Comparison of ENCODE assay signal across 8 cellular contexts in genomic region chr2:231785822-231786176, GRCh38. TPM values are rescaled to one million over a fixed set of nuclear protein-coding genes. Genes with fewer than 3 reads are reported as not detected.
A peak's percentile ranks its signal among the peaks of the same experiment; 100 is the strongest.
DNase-seq lines count a peak whose midpoint lies in the region; ATAC-seq and TF ChIP-seq lines count a peak whose summit lies in the region.

No MANE protein-coding gene starts in this region.

- TSS peak; percentile 43 for BruUV-seq in MCF 10A (replicated peaks; lab: Mats Ljungman, UMichigan)

- peak; percentile 5 for ATAC-seq in HG02852 (IDR thresholded peaks at IDR 0.05; ENCODE audit: unreplicated experiment)

- POLR2A ChIA-PET in MCF 10A (lab: Yijun Ruan, JAX), result interaction anchor here (0.6 to 1.6 kb wide), 12 partner anchors 9 to 1247 kb away, joined by 3 to 5 read pairs (median 3); partner anchors contain the start of genes DIS3L2, EIF4E2 and PTMA

- H3K4me3 ChIP-seq in BE2C (ENCODE audit: low read depth, low read length) (peak overlapping the region; percentile 93), mucosa of stomach (ENCODE audit: low read length) (peak overlapping the region; percentile 75)

- H3K9ac ChIP-seq in mucosa of stomach (ENCODE audit: low read length), result peak overlapping the region; percentile 74

- intact Hi-C loops in MCF 10A (cut with micrococcal nuclease), result loop anchor here (2.0 kb wide), 1 partner anchor 109 kb away; no protein-coding TSS in a partner anchor

- H3K27me3 Mint-ChIP-seq in MCF 10A (ENCODE audit: insufficient read depth, unreplicated experiment), result no peaks in the 10 kb centered on the region

- DNase-seq in BE2C (no peak), MCF 10A (ENCODE audit: unreplicated experiment) (no peak), retina (no peak), putamen (ENCODE audit: low spot score) (no peak), SIG-M5 (lab: John Stamatoyannopoulos, UW) (no peak)
- no peak for DNase-seq in activated effector memory CD4-positive, alpha-beta T cell treated with anti-CD3 and anti-CD28 coated beads, Interleukin-2, amount 50 U/mL, for 16 hours

- peak overlapping the region; percentile 85 for H3K4me3 Mint-ChIP-seq in MCF 10A (ENCODE audit: unreplicated experiment)

- no peaks in the 10 kb centered on the region for H3K27me3 ChIP-seq in BE2C
- no peaks in the 10 kb centered on the region for H3K27me3 ChIP-seq in mucosa of stomach (ENCODE audit: control insufficient read depth, insufficient read depth, low read length)

- H3K4me1 Mint-ChIP-seq in MCF 10A (ENCODE audit: insufficient read depth, unreplicated experiment), result peaks cover 39% of the 10 kb centered on the region

- H3K9me3 ChIP-seq in BE2C (no peaks in the 10 kb centered on the region), mucosa of stomach (ENCODE audit: control insufficient read depth, low read length) (no peaks in the 10 kb centered on the region)

- TF ChIP-seq CTCF in BE2C (IDR thresholded peaks at IDR 0.05; ENCODE audit: low read depth, low read length) (no peak), MCF 10A (IDR thresholded peaks at IDR 0.05; ENCODE audit: unreplicated experiment) (no peak)

- H3K27ac Mint-ChIP-seq in MCF 10A (ENCODE audit: low read depth, unreplicated experiment), result peak overlapping the region; percentile 63

- CTCF ChIA-PET in MCF 10A (lab: Yijun Ruan, JAX), result interaction anchor here (0.6 to 2.2 kb wide), 4 partner anchors 9 to 172 kb away, joined by 3 to 14 read pairs (median 6); no protein-coding TSS in a partner anchor

- peaks cover 37% of the 10 kb centered on the region for H3K36me3 Mint-ChIP-seq in MCF 10A (ENCODE audit: insufficient read depth, unreplicated experiment)

- no peaks in the 10 kb centered on the region for H3K9me3 Mint-ChIP-seq in MCF 10A (ENCODE audit: unreplicated experiment)

- peaks cover 20% of the 10 kb centered on the region for H3K36me3 ChIP-seq in BE2C
- no peaks in the 10 kb centered on the region for H3K36me3 ChIP-seq in mucosa of stomach (ENCODE audit: control insufficient read depth, insufficient read depth, low read length)

- H3K4me1 ChIP-seq in BE2C (peaks cover 3% of the 10 kb centered on the region), mucosa of stomach (ENCODE audit: control insufficient read depth, insufficient read depth, low read length) (peaks cover 7% of the 10 kb centered on the region)

RNA-seq across cellular contexts. Expression of gene COPS7B, which starts 0.4 kb away (rescaled TPM):
- 202 TPM for polyA plus RNA-seq in BE2C (2012; ENCODE audit: insufficient read depth, insufficient read length, low read depth)
- 41.5 and 49.9 TPM in 2 replicates for total RNA-seq in MCF 10A (2022)

RNA-seq across cellular contexts. Expression of gene PDE6D, which starts 4.7 kb away (rescaled TPM):
- 23.8 TPM for polyA plus RNA-seq in BE2C (2012; ENCODE audit: insufficient read depth, insufficient read length, low read depth)
- total RNA-seq in MCF 10A (2022), result 13.2 and 20.6 TPM in 2 replicates
